Comparison of ENCODE assay signal across 8 cellular contexts in genomic region chr3:150925751-150926201, GRCh38. TPM values are rescaled to one million over a fixed set of nuclear protein-coding genes. Genes with fewer than 3 reads are reported as not detected.
A peak's percentile ranks its signal among the peaks of the same experiment; 100 is the strongest.
DNase-seq lines count a peak whose midpoint lies in the region; ATAC-seq and TF ChIP-seq lines count a peak whose summit lies in the region.

No MANE protein-coding gene starts in this region.

- H3K9me3 Mint-ChIP-seq in activated B cell treated with CpG ODN at 0.5 μM for 24 hours = no peaks in the 10 kb centered on the region
- no peaks in the 10 kb centered on the region for H3K9me3 Mint-ChIP-seq in stimulated activated naive B cell treated with anti-CD40 and anti-IgM and Interleukin-4, amounts not matched to agents 10 μg/mL and 1 μg/mL and 100 μg/mL, for 72 hours

- POLR2A ChIA-PET in activated B cell treated with CpG ODN at 0.5 μM for 24 hours (lab: Charles Lee) = no interaction called here

- H3K4me3 Mint-ChIP-seq in activated B cell treated with CpG ODN at 0.5 μM for 24 hours = peak overlapping the region; percentile 75
- peak overlapping the region; percentile 69 to 81 for H3K4me3 Mint-ChIP-seq in stimulated activated naive B cell treated with anti-CD40 and anti-IgM and Interleukin-4, amounts not matched to agents 10 μg/mL and 1 μg/mL and 100 μg/mL, for 72 hours

- H3K27me3 ChIP-seq in colonic mucosa (no peaks in the 10 kb centered on the region), mononuclear cell (ENCODE audit: insufficient read depth, low read length) (no peaks in the 10 kb centered on the region)

- no peak for TF ChIP-seq CTCF in activated B cell treated with CpG ODN at 0.5 μM for 24 hours (IDR thresholded peaks at IDR 0.05)
- TF ChIP-seq CTCF in colonic mucosa (IDR thresholded peaks at IDR 0.05) = peak; percentile 59

- intact Hi-C loops in activated B cell treated with CpG ODN at 0.5 μM for 24 hours (cut with micrococcal nuclease) = loop anchor here (1.0 to 5.0 kb wide), 4 partner anchors 160 to 358 kb away; partner anchors contain the start of gene MED12L
- intact Hi-C loops in colonic mucosa (cut with DNase I) = loop anchor here (2.0 kb wide), 1 partner anchor 219 kb away; no protein-coding TSS in a partner anchor

- H3K4me1 ChIP-seq in colonic mucosa = no peaks in the 10 kb centered on the region
- H3K4me1 ChIP-seq in mononuclear cell (ENCODE audit: insufficient read depth, low read length) = peaks cover 13% of the 10 kb centered on the region

- peaks cover 9% of the 10 kb centered on the region for H3K4me1 Mint-ChIP-seq in activated B cell treated with CpG ODN at 0.5 μM for 24 hours
- peaks cover 7 to 20% of the 10 kb centered on the region in 2 donors for H3K4me1 Mint-ChIP-seq in stimulated activated naive B cell treated with anti-CD40 and anti-IgM and Interleukin-4, amounts not matched to agents 10 μg/mL and 1 μg/mL and 100 μg/mL, for 72 hours

- H3K4me3 ChIP-seq in colonic mucosa (no peak overlapping the region), mononuclear cell (ENCODE audit: low read length) (peak overlapping the region; percentile 16)

- CTCF ChIA-PET in activated B cell treated with CpG ODN at 0.5 μM for 24 hours (lab: Charles Lee) = interaction anchor here (0.9 to 2.1 kb wide), 4 partner anchors 8 to 357 kb away, joined by 3 to 17 read pairs (median 4); no protein-coding TSS in a partner anchor

- H3K27ac Mint-ChIP-seq in activated B cell treated with CpG ODN at 0.5 μM for 24 hours = no peak overlapping the region
- H3K27ac Mint-ChIP-seq in stimulated activated naive B cell treated with anti-CD40 and anti-IgM and Interleukin-4, amounts not matched to agents 10 μg/mL and 1 μg/mL and 100 μg/mL, for 72 hours = no peak overlapping the region

- H3K9me3 ChIP-seq in colonic mucosa = no peaks in the 10 kb centered on the region
- no peaks in the 10 kb centered on the region for H3K9me3 ChIP-seq in mononuclear cell (ENCODE audit: low read depth, low read length)

- H3K27ac ChIP-seq in colonic mucosa = no peak overlapping the region

- ATAC-seq in HG02610 (IDR thresholded peaks at IDR 0.05; ENCODE audit: unreplicated experiment) (peak; percentile 93), activated B cell treated with CpG ODN at 0.5 μM for 24 hours (ENCODE audit: low read depth) (peak; percentile 84)
- ATAC-seq in stimulated activated naive B cell treated with anti-CD40 and anti-IgM and Interleukin-4, amounts not matched to agents 10 μg/mL and 1 μg/mL and 100 μg/mL, for 72 hours (replicated peaks) = peak; percentile 89 to 91

- no peak overlapping the region for H3K9ac ChIP-seq in colonic mucosa (ENCODE audit: low read depth in 2 of 2, low read length in 2 of 2)

- no peaks in the 10 kb centered on the region for H3K36me3 ChIP-seq in colonic mucosa

- no peaks in the 10 kb centered on the region for H3K36me3 Mint-ChIP-seq in activated B cell treated with CpG ODN at 0.5 μM for 24 hours (ENCODE audit: low read depth)
- H3K36me3 Mint-ChIP-seq in stimulated activated naive B cell treated with anti-CD40 and anti-IgM and Interleukin-4, amounts not matched to agents 10 μg/mL and 1 μg/mL and 100 μg/mL, for 72 hours = no peaks in the 10 kb centered on the region

- DNase-seq in NCI-H2029 (lab: John Stamatoyannopoulos, UW) (peak; percentile 7), NCI-H2029 treated with DMSO at 0.1 percent for 48 hours (lab: John Stamatoyannopoulos, UW) (no peak), NCI-H1105 (lab: John Stamatoyannopoulos, UW) (peak; percentile 82), activated B cell treated with CpG ODN at 0.5 μM for 24 hours (peak; percentile 46), colonic mucosa (peak; percentile 48)
- DNase-seq in stimulated activated naive B cell treated with anti-CD40 and anti-IgM and Interleukin-4, amounts not matched to agents 10 μg/mL and 1 μg/mL and 100 μg/mL, for 72 hours = peak; percentile 39

- H3K27me3 Mint-ChIP-seq in activated B cell treated with CpG ODN at 0.5 μM for 24 hours = peaks cover 12% of the 10 kb centered on the region
- peaks cover 4 to 19% of the 10 kb centered on the region in 2 donors for H3K27me3 Mint-ChIP-seq in stimulated activated naive B cell treated with anti-CD40 and anti-IgM and Interleukin-4, amounts not matched to agents 10 μg/mL and 1 μg/mL and 100 μg/mL, for 72 hours

RNA-seq across cellular contexts. Expression of gene MINDY4B, which starts 20.5 kb away (rescaled TPM):
- total RNA-seq in activated B cell treated with CpG ODN at 0.5 μM for 24 hours (not detected in 2 replicates), colonic mucosa (not detected), mononuclear cell (not detected)

RNA-seq across cellular contexts. Expression of gene CLRN1, which starts 46.8 kb away (rescaled TPM):
- total RNA-seq in activated B cell treated with CpG ODN at 0.5 μM for 24 hours (not detected in 2 replicates), colonic mucosa (not detected), mononuclear cell (not detected)
